Comparison of ENCODE assay signal across 10 cellular contexts in the genomic region with DNA sequence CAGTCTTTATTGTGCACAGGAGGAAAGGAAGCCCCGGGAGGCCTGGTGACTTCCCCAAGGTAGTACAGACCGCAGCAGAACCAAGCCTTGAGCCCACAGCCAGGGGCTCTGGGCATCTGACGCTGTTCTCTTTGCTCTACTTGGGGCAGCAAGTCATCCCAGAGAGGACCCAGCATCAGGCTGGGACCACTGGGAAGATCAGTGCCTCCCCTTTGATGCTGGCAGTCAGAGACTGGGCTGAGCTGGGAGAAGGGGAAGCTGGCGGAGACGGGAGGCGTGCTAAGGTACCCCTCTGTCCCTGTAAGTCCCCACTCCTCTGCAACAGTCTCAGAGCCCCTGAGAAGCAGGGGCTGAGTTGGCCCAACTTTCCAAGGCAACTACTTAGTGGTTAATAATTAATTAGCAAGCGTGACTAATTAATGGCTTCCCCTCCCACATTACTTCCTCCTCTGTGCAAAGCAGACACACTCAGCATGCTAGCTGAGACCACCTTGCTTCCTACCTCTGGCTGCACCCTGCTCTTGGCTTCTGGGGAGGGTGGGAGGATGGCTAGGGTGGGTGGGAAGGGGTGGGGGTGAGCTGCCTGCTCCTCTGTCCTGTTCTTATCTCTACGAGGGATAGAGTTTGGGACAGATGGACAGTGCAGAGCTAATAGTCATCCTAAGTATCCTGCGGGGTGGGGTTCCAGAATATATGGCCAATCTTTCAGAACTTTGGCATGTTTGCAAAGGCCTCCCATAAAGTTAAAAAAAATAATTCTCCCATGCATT. TPM values are rescaled to one million over a fixed set of nuclear protein-coding genes. Genes with fewer than 3 reads are reported as not detected.
DNase-seq lines count a peak whose midpoint lies in the region; ATAC-seq and TF ChIP-seq lines count a peak whose summit lies in the region.
"Had no signal": no experiment of that assay in that cellular context is flagged by ENCODE, and none has a peak within 500 bp of the region (broad histone marks: within the 10 kb centered on the region; RNA-seq: fewer than 3 reads in every experiment).

No MANE protein-coding gene starts in this region.

- H3K27ac ChIP-seq in hepatocyte, result peak overlapping the region; percentile 100
- H3K27ac ChIP-seq in upper lobe of left lung, result peak overlapping the region; percentile 32 to 75 (median 44)
- no peak overlapping the region for H3K27ac ChIP-seq in caudate nucleus (ENCODE audit: low read depth, low read length)
- H3K27ac ChIP-seq: neutrophil had no signal

- DNase-seq in hepatocyte (ENCODE audit: low spot score) (peak; percentile 62), upper lobe of left lung (no peak), NCI-H128 (lab: John Stamatoyannopoulos, UW; ENCODE audit: unreplicated experiment) (no peak), caudate nucleus (lab: John Stamatoyannopoulos, UW) (no peak), NCI-H82 treated with DMSO at 0.1 percent for 48 hours (lab: John Stamatoyannopoulos, UW; ENCODE audit: unreplicated experiment) (no peak)
- DNase-seq: IMR-90 had no signal

- no peaks in the 10 kb centered on the region for H4K20me1 ChIP-seq in Loucy (ENCODE audit: insufficient read depth, low read length, poor library complexity, severe bottlenecking)
- peaks cover 10% of the 10 kb centered on the region for H4K20me1 ChIP-seq in hepatocyte (ENCODE audit: insufficient read depth, poor library complexity, severe bottlenecking)

- no peak overlapping the region for H3K4me3 ChIP-seq in Loucy (ENCODE audit: low read length, poor library complexity, severe bottlenecking)
- H3K4me3 ChIP-seq in hepatocyte, result peak overlapping the region; percentile 44
- H3K4me3 ChIP-seq in upper lobe of left lung, result peak overlapping the region in 3 of 4 donors; percentile 30 to 44 (median 40)

- H3K4me2 ChIP-seq in Loucy (ENCODE audit: low read depth, low read length, poor library complexity, severe bottlenecking) (peak overlapping the region; percentile 18), hepatocyte (peak overlapping the region; percentile 89)

- no peaks in the 10 kb centered on the region for H3K79me2 ChIP-seq in Loucy (ENCODE audit: insufficient read depth, low read length)
- H3K79me2 ChIP-seq in hepatocyte, result peaks cover 59% of the 10 kb centered on the region

- WGBS in hepatocyte (ENCODE audit: low lambda C conversion rate, missing lambda C conversion rate), result 58% methylated on average over 8 of the region's 9 CpGs
- 58 to 85% methylated on average over 3 to 9 of the region's 9 CpGs for WGBS in upper lobe of left lung, 2 donors

- peaks cover 63% of the 10 kb centered on the region for H3K4me1 ChIP-seq in Loucy (ENCODE audit: insufficient read depth, low read length, poor library complexity, severe bottlenecking)
- peaks cover 41% of the 10 kb centered on the region for H3K4me1 ChIP-seq in hepatocyte (ENCODE audit: insufficient read depth)
- peaks cover 9 to 20% (median 16%) of the 10 kb centered on the region in 4 donors for H3K4me1 ChIP-seq in upper lobe of left lung

- no peak for TF ChIP-seq EP300 in upper lobe of left lung (IDR thresholded peaks at IDR 0.05)

- ATAC-seq in GM21619 (IDR thresholded peaks at IDR 0.05; ENCODE audit: unreplicated experiment) (peak; percentile 61), upper lobe of left lung (ENCODE audit: low FRiP score in 2 of 2) (no peak)
- ATAC-seq: SK-N-SH treated with all-trans-retinoic acid at 6 μM for 48 hours had no signal

- no peaks in the 10 kb centered on the region for H3K36me3 ChIP-seq in Loucy (ENCODE audit: insufficient read depth, low read length)
- H3K36me3 ChIP-seq in hepatocyte (replicated peaks; ENCODE audit: insufficient read depth, low read depth), result no peaks in the 10 kb centered on the region
- no peaks in the 10 kb centered on the region for H3K36me3 ChIP-seq in upper lobe of left lung
- H3K36me3 ChIP-seq: neutrophil had no signal

- H2AFZ ChIP-seq in Loucy (ENCODE audit: low read length) (no peak overlapping the region), hepatocyte (no peak overlapping the region)

- no peak for TF ChIP-seq CTCF in Loucy (conservative IDR thresholded peaks at IDR 0.05; ENCODE audit: low read length)
- TF ChIP-seq CTCF in hepatocyte (IDR thresholded peaks at IDR 0.05; ENCODE audit: poor library complexity), result no peak
- no peak for TF ChIP-seq CTCF in upper lobe of left lung (IDR thresholded peaks at IDR 0.05)

- H3K9me3 ChIP-seq in Loucy (ENCODE audit: insufficient read depth, low read depth, low read length) (no peaks in the 10 kb centered on the region), hepatocyte (ENCODE audit: low read depth) (no peaks in the 10 kb centered on the region), upper lobe of left lung (no peaks in the 10 kb centered on the region)
- H3K9me3 ChIP-seq: neutrophil had no signal

- H3K9ac ChIP-seq in Loucy (ENCODE audit: low read depth, low read length, poor library complexity, severe bottlenecking), result no peak overlapping the region

- H3K9me2 ChIP-seq in Loucy (replicated peaks; ENCODE audit: low read depth, low read length), result no peaks in the 10 kb centered on the region
- H3K9me2 ChIP-seq in hepatocyte (replicated peaks; ENCODE audit: insufficient read depth), result no peaks in the 10 kb centered on the region

- H3K27me3 ChIP-seq in Loucy (ENCODE audit: insufficient read depth, low read length, poor library complexity, severe bottlenecking) (no peaks in the 10 kb centered on the region), hepatocyte (no peaks in the 10 kb centered on the region), upper lobe of left lung (peaks cover 0 to 3% (median 0%) of the 10 kb centered on the region in 4 donors)
- H3K27me3 ChIP-seq: neutrophil had no signal

- H3F3A ChIP-seq in Loucy (ENCODE audit: low read depth), result no peaks in the 10 kb centered on the region

- no peak for TF ChIP-seq POLR2A in upper lobe of left lung (IDR thresholded peaks at IDR 0.05)

RNA-seq across cellular contexts. Expression of gene INAVA, which starts 1.3 kb away (rescaled TPM):
- total RNA-seq in hepatocyte (40.5 and 51.0 TPM in 2 replicates), upper lobe of left lung (10 to 100 TPM in 5 of 6 donors, 1 to 10 TPM in 1; 8.9 to 21.0 (median 16.3) TPM)
- 60.8 and 79.7 TPM in 2 replicates for polyA plus RNA-seq in hepatocyte

RNA-seq across cellular contexts. Expression of gene GPR25, which starts 23.2 kb away (rescaled TPM):
- not detected in 2 replicates for total RNA-seq in hepatocyte
- polyA plus RNA-seq in hepatocyte, result not detected in 2 replicates
- under 1 TPM in 3 of 6 donors, not detected in 3; 0.49 to 0.74 (median 0.54) TPM for total RNA-seq in upper lobe of left lung
- total RNA-seq: IMR-90 had no signal
- polyA plus RNA-seq: IMR-90 had no signal
